In the genomic region with DNA sequence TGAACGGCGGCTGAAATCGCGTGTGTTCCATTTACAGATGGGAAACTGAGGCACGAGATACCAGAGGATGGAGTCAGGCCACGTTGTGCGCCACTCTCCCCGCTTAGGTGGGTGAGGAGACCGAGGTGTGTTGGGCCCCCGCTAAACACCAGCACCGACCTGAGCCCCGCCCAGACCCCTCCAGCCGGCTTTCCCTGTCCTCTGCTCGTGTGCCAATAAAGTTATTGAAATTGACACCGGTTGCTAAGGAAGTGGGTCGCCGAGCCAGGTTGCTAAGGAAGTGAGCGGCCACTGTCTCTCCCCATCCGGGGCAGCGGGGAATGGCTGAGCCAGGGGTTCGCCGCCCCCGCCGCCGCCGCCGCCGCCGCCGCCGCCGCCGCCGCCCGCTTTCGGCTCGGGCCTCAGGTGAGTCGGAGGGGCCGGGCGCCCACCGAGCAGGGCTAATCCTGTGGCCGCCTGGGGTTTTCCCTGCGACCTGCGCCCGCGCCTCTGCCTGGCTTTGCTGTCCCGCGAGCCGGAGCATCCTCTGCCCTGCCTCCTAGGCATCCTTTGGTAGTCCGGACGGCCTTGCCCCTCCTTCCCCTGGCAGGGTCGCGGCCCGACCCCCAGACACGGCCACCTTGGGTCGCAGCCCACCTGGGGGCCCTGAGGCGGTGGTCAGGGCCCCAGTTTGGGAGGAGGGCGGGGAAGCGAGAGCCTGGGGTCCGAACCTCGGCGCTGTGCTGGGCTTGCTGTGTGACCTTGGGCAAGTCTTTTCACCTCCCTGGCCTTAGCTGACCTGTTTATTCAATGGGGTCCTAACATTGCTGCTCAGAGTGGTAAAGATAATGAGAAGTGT, we compare ENCODE assay signal across 9 cellular contexts. TPM values are rescaled to one million over a fixed set of nuclear protein-coding genes. Genes with fewer than 3 reads are reported as not detected.
DNase-seq lines count a peak whose midpoint lies in the region; ATAC-seq, FAIRE-seq and TF ChIP-seq lines count a peak whose summit lies in the region.
"Had no signal": no experiment of that assay in that cellular context is flagged by ENCODE, and none has a peak within 500 bp of the region (broad histone marks: within the 10 kb centered on the region; RNA-seq: fewer than 3 reads in every experiment).

A gene (plus strand): TSS at position 291 of the 838 bp plus-strand sequence. CDS start 32,127 bp downstream, outside the sequence.

- H3K4me2 ChIP-seq in HepG2 (ENCODE audit: low read depth, low read length), result peak within 1 kb of the TSS; percentile 100

- CTCF ChIA-PET in BJ (lab: Yijun Ruan, JAX) (no interaction called here), HepG2 (lab: Yijun Ruan, JAX; ENCODE audit: low intra/inter-chr PET ratio, low total read pairs) (no interaction called here)

- TF ChIP-seq CTCF in BJ (IDR thresholded peaks at IDR 0.05; ENCODE audit: insufficient read depth, low read depth, low read length), result no peak
- peak; percentile 9 for TF ChIP-seq CTCF in HepG2 (CRISPR knock-in tag; IDR thresholded peaks at IDR 0.05)

- H4K20me1 ChIP-seq in HepG2 (ENCODE audit: insufficient read depth, low read length), result no peaks in the 10 kb centered on the region

- in situ Hi-C loops in HepG2 (cut with HindIII; ENCODE audit: extremely low pct_ligation_motif_present, low pct_unique_long_range_greater_than_20kb), result no loop called here

- H3K79me2 ChIP-seq in HepG2 (ENCODE audit: insufficient read depth, low read length), result peaks cover 18% of the 10 kb centered on the region

- H3K4me3 ChIP-seq in BJ (ENCODE audit: low read depth, low read length), result peak within 1 kb of the TSS; percentile 85
- H3K4me3 ChIP-seq in HepG2 (replicated peaks in 1 of 3; ENCODE audit: insufficient read depth in 1 of 3, low read depth in 2 of 3, low read length in 3 of 3), result peak within 1 kb of the TSS; percentile 99 to 100 (median 99)

- intact Hi-C loops in HepG2 (cut with micrococcal nuclease; ENCODE audit: unreplicated experiment), result loop anchor here (5.0 kb wide), 1 partner anchor 80 kb away; a partner anchor contains a TSS

- DNase-seq in BJ (ENCODE audit: low read depth) (peak; percentile 31), NCI-H748 treated with DMSO at 0.1 percent for 48 hours (lab: John Stamatoyannopoulos, UW) (peak; percentile 83), dermis microvascular lymphatic vessel endothelial cell (ENCODE audit: low read depth in 2 of 2) (peak; percentile 88 to 90), HepG2 (ENCODE audit: low spot score) (peak; percentile 94)
- DNase-seq in activated CD4-positive, alpha-beta T cell treated with anti-CD3 and anti-CD28 coated beads, Interleukin-2, amount 50 U/mL, for 48 hours, result peak; percentile 88 to 91
- DNase-seq in stimulated activated CD4-positive, alpha-beta T cell treated with anti-CD3 and anti-CD28 coated beads, Interleukin-2, amount 100 ng/mL, for 4 hours (ENCODE audit: low read depth), result peak; percentile 82

- H3K27ac ChIP-seq in HepG2 (ENCODE audit: extremely low read length, insufficient read depth, low read length), result peak within 1 kb of the TSS; percentile 49

- H3K4me1 ChIP-seq in HepG2 (ENCODE audit: insufficient read depth, low read length), result peaks cover 48% of the 10 kb centered on the region

- H3K9ac ChIP-seq in HepG2 (ENCODE audit: insufficient read depth, low read depth, low read length), result peak within 1 kb of the TSS; percentile 82

- under 1% methylated on average over 61 of the region's 62 CpGs for WGBS in HepG2 (ENCODE audit: low lambda C conversion rate)

- peak within 1 kb of the TSS; percentile 88 for H2AFZ ChIP-seq in HepG2 (ENCODE audit: low read length)

- H3K36me3 ChIP-seq in BJ (ENCODE audit: control insufficient read depth, insufficient read depth, low read length) (no peaks in the 10 kb centered on the region; the same call in 1 of the 2 replicates), HepG2 (replicated peaks in 1 of 2; ENCODE audit: control insufficient read depth in 1 of 2, insufficient read depth in 2 of 2, low read length in 2 of 2) (peaks cover 7 to 11% of the 10 kb centered on the region in 2 experiments; a peak in 4 of 5 replicates)

- ATAC-seq in GM19351 (IDR thresholded peaks at IDR 0.05; ENCODE audit: unreplicated experiment), result peak; percentile 78
- peak; percentile 50 for ATAC-seq in HG03565 (IDR thresholded peaks at IDR 0.05; ENCODE audit: unreplicated experiment)
- ATAC-seq in HepG2, result peak; percentile 95

- peak in 1 of 2 experiments; percentile 66; a peak in 2 of 4 replicates for TF ChIP-seq POLR2A in HepG2 (IDR thresholded peaks at IDR 0.05; ENCODE audit: insufficient read depth in 1 of 2, low read depth in 2 of 2, low read length in 2 of 2)

- peak; percentile 52 for TF ChIP-seq RAD21 in HepG2 (CRISPR knock-in tag; IDR thresholded peaks at IDR 0.05)

- H3K27me3 ChIP-seq in BJ (ENCODE audit: control insufficient read depth, insufficient read depth, low read length), result no peaks in the 10 kb centered on the region
- no peaks in the 10 kb centered on the region; a peak in 1 of 5 replicates for H3K27me3 ChIP-seq in HepG2 (ENCODE audit: control insufficient read depth in 1 of 2, insufficient read depth in 2 of 2, low read length in 2 of 2)

- peak; percentile 68 to 84 for TF ChIP-seq EP300 in HepG2 (IDR thresholded peaks at IDR 0.05; ENCODE audit: low read depth in 2 of 2, low read length in 2 of 2)
- TF ChIP-seq EP300 in HepG2 (CRISPR knock-in tag; IDR thresholded peaks at IDR 0.05; ENCODE audit: borderline replicate concordance), result no peak; the same call in 1 of the 2 replicates

- BruUV-seq in HepG2 (replicated peaks; lab: Mats Ljungman, UMichigan), result no TSS peak

- peak; percentile 67 for FAIRE-seq in HepG2 (lab: Jason Lieb, UNC)
- FAIRE-seq: TTC549 had no signal

- H3K9me3 ChIP-seq in HepG2 (ENCODE audit: low read length), result no peaks in the 10 kb centered on the region

- POLR2A ChIA-PET in BJ (lab: Charles Lee) (no interaction called here), HepG2 (lab: Yijun Ruan, JAX) (interaction anchor here (5.8 kb wide), 1 partner anchor 11 kb away, joined by 52 read pairs; no protein-coding TSS in a partner anchor)

TF ChIP-seq in HepG2, 621 proteins besides CTCF, POLR2A, EP300 and RAD21 (continues in another document):
- TF ChIP-seq ZNF496 (CRISPR knock-in tag; IDR thresholded peaks at IDR 0.05; ENCODE audit: insufficient replicate concordance) (no peak), SRY (CRISPR knock-in tag; IDR thresholded peaks at IDR 0.05) (no peak), HOXA9 (CRISPR knock-in tag; IDR thresholded peaks at IDR 0.05; ENCODE audit: borderline replicate concordance) (no peak)
- TF ChIP-seq, protein P1, sequence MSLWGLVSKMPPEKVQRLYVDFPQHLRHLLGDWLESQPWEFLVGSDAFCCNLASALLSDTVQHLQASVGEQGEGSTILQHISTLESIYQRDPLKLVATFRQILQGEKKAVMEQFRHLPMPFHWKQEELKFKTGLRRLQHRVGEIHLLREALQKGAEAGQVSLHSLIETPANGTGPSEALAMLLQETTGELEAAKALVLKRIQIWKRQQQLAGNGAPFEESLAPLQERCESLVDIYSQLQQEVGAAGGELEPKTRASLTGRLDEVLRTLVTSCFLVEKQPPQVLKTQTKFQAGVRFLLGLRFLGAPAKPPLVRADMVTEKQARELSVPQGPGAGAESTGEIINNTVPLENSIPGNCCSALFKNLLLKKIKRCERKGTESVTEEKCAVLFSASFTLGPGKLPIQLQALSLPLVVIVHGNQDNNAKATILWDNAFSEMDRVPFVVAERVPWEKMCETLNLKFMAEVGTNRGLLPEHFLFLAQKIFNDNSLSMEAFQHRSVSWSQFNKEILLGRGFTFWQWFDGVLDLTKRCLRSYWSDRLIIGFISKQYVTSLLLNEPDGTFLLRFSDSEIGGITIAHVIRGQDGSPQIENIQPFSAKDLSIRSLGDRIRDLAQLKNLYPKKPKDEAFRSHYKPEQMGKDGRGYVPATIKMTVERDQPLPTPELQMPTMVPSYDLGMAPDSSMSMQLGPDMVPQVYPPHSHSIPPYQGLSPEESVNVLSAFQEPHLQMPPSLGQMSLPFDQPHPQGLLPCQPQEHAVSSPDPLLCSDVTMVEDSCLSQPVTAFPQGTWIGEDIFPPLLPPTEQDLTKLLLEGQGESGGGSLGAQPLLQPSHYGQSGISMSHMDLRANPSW (CRISPR knock-in tag; IDR thresholded peaks at IDR 0.05; ENCODE audit: borderline replicate concordance), result 0 out of 2 replicates have a peak, but pooled peaks have one; percentile 41

RNA-seq across cellular contexts. Expression of the gene that starts here (rescaled TPM):
- polyA plus RNA-seq in BJ (2011; rRNA removed) (20.9 and 25.2 TPM in 2 replicates), HepG2 (2011; rRNA removed) (20.2 and 23.6 TPM in 2 replicates)
- 15.3 and 15.5 TPM in 2 replicates for polyA minus RNA-seq in BJ (2011; rRNA and poly(A)+ RNA removed)
- total RNA-seq in dermis microvascular lymphatic vessel endothelial cell (24.3 and 25.8 TPM in 2 replicates), HepG2 (2016; rRNA removed; fragmentation: Illumina TruSeq; extraction: Trizol) (28.8 and 36.4 TPM in 2 replicates)
- total RNA-seq in HepG2 (2016; cell fraction: cytosol; rRNA removed; fragmentation: Illumina TruSeq; extraction: Trizol; ENCODE audit: low read depth), result 3.9 and 4.3 TPM in 2 replicates
- total RNA-seq in HepG2 (2016; cell fraction: insoluble cytoplasmic fraction; rRNA removed; fragmentation: Illumina TruSeq; extraction: Trizol), result 28.4 and 33.3 TPM in 2 replicates
- 16.8 and 18.5 TPM in 2 replicates for total RNA-seq in HepG2 (2016; cell fraction: membrane; rRNA removed; fragmentation: Illumina TruSeq; extraction: Trizol)
- 18.0 and 21.3 TPM in 2 replicates for total RNA-seq in HepG2 (2016; cell fraction: nucleus; rRNA removed; fragmentation: Illumina TruSeq; extraction: Trizol)
- polyA plus RNA-seq in HepG2 (2011; cell fraction: cytosol; rRNA removed), result 18.0 and 24.2 TPM in 2 replicates
- 7.7 and 10.1 TPM in 2 replicates for polyA plus RNA-seq in HepG2 (2011; cell fraction: nucleus; rRNA removed)
- 17.4 and 18.3 TPM in 2 replicates for polyA plus RNA-seq in HepG2 (2012)
- 1.1 and 1.5 TPM in 2 replicates for polyA plus RNA-seq in HepG2 (2016; cell fraction: cytosol; fragmentation: Illumina TruSeq; extraction: Trizol; ENCODE audit: low read depth)
- polyA plus RNA-seq in HepG2 (2016; cell fraction: insoluble cytoplasmic fraction; fragmentation: Illumina TruSeq; extraction: Trizol; ENCODE audit: low read depth), result 28.7 and 29.5 TPM in 2 replicates
- 7.8 and 8.4 TPM in 2 replicates for polyA plus RNA-seq in HepG2 (2016; cell fraction: membrane; fragmentation: Illumina TruSeq; extraction: Trizol; ENCODE audit: low read depth)
- polyA plus RNA-seq in HepG2 (2016; cell fraction: nucleus; fragmentation: Illumina TruSeq; extraction: Trizol; ENCODE audit: insufficient read depth, low read depth), result 21.9 and 25.1 TPM in 2 replicates
- 27.4 and 31.9 TPM in 2 replicates for polyA minus RNA-seq in HepG2 (2011; rRNA and poly(A)+ RNA removed; ENCODE audit: low replicate concordance)
- 17.6 and 21.7 TPM in 2 replicates for polyA minus RNA-seq in HepG2 (2011; cell fraction: cytosol; rRNA and poly(A)+ RNA removed)
- polyA minus RNA-seq in HepG2 (2011; cell fraction: nucleus; rRNA and poly(A)+ RNA removed), result 11.7 and 17.7 TPM in 2 replicates

Comparison
In these comparisons a context has a peak if more than half of its experiments do, and no peak if none do; other contexts are left out.
1. Peak in every context shown above with its lines: DNase-seq, ATAC-seq, H3K4me3 ChIP-seq and H3K27ac ChIP-seq.
2. DNase-seq: peak in every context shown above with its lines; median percentile 94 in HepG2; 90 in activated CD4-positive, alpha-beta T cell treated with anti-CD3 and anti-CD28 coated beads, Interleukin-2, amount 50 U/mL, for 48 hours; 89 in dermis microvascular lymphatic vessel endothelial cell; 83 in NCI-H748 treated with DMSO at 0.1 percent for 48 hours; 82 in stimulated activated CD4-positive, alpha-beta T cell treated with anti-CD3 and anti-CD28 coated beads, Interleukin-2, amount 100 ng/mL, for 4 hours; 31 in BJ.